28 cellular contexts compared by ENCODE assay signal in the genomic region with DNA sequence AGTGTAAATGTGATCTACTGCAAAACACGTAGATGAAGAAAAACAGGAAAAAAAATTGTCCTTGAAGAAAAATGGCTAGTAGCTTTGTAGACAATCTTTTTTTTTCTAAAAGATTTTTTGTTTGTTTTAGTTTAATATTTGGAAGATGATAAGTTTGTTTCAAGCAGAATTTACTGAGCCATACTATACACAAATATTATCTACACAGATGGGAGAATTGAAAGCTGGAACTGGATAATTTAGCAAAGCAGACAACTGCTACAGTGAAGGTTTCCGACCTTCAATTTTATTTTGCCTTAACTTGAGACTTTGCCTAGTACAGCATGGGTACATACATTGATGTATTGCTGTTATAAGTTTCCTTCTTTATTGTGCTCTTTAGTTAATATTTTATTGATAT.
"Had no signal": no experiment of that assay in that cellular context is flagged by ENCODE, and none has a peak within 500 bp of the region (broad histone marks: within the 10 kb centered on the region; RNA-seq: fewer than 3 reads in every experiment).

No MANE protein-coding gene starts in this region.

- H3K4me3 ChIP-seq: colonic mucosa, coronary artery, dorsolateral prefrontal cortex, esophagus muscularis mucosa, esophagus squamous epithelium, gastrocnemius medialis, gastroesophageal sphincter, heart left ventricle, heart right ventricle had no signal

- DNase-seq: colonic mucosa; cortex of kidney; dermis blood vessel endothelial cell; dorsolateral prefrontal cortex; effector CD4-positive, alpha-beta T cell; effector CD8-positive, alpha-beta T cell; effector memory CD4-positive, alpha-beta T cell; effector memory CD8-positive, alpha-beta T cell; endodermal cell; erythroblast; esophagus squamous epithelium; foreskin fibroblast; foreskin keratinocyte; foreskin melanocyte; gastrocnemius medialis; glutamatergic neuron; head of caudate nucleus; heart left ventricle; heart right ventricle had no signal

- FAIRE-seq: colon, endometrium, endothelial cell of umbilical vein, frontal cortex had no signal

- H3K27me3 ChIP-seq: colonic mucosa, dorsolateral prefrontal cortex, esophagus muscularis mucosa, esophagus squamous epithelium, foreskin keratinocyte, gastrocnemius medialis, gastroesophageal sphincter, heart left ventricle, heart right ventricle had no signal

- H3K27ac ChIP-seq: colonic mucosa, coronary artery, dorsolateral prefrontal cortex, epithelial cell of prostate, esophagus muscularis mucosa, esophagus squamous epithelium, foreskin keratinocyte, gastrocnemius medialis, gastroesophageal sphincter, heart left ventricle, heart right ventricle had no signal

- H3K36me3 ChIP-seq: colonic mucosa, esophagus muscularis mucosa, esophagus squamous epithelium, gastrocnemius medialis, gastroesophageal sphincter, heart left ventricle, heart right ventricle had no signal

- H3K4me1 ChIP-seq: colonic mucosa, esophagus muscularis mucosa, esophagus squamous epithelium, foreskin keratinocyte, gastrocnemius medialis, gastroesophageal sphincter, heart left ventricle, heart right ventricle had no signal

- H3K9me3 ChIP-seq: colonic mucosa, esophagus squamous epithelium, gastrocnemius medialis, gastroesophageal sphincter had no signal

- ATAC-seq: effector memory CD8-positive, alpha-beta T cell; esophagus mucosa; foreskin keratinocyte; gastrocnemius medialis; gastroesophageal sphincter; heart left ventricle; heart right ventricle had no signal
